8 cellular contexts compared by ENCODE assay signal in the genomic region with DNA sequence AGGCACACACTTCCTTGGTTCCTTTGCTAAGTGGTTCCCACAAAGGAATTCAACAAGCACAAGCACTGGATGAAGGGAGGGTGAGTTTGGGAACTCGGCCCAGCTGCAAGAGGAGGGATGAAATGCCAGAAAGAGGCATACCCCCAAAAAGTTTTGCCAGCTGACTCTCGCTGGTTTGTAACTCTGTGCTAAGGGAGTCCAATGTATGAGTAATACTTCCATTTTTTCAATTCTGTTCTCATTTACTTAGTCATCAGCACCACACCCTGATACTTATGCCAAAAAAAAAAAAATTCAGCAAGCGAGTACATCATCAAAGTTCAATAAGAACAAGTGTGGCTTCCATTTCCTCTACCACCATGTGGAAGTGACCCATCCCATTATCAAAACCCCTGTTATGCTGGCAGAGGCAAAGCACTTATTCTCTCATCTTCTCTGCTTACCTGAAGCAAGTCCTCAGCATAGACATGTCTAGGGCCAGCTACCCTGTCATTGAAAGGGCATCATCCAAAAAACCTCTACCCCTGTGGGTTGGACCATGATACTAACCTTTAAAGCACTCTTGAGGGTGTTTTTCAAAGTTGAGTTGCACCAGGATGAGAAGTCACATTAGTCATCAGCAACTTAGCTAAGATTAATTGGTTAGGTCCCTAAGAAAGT. TPM values are rescaled to one million over a fixed set of nuclear protein-coding genes. Genes with fewer than 3 reads are reported as not detected.
DNase-seq lines count a peak whose midpoint lies in the region; ATAC-seq and TF ChIP-seq lines count a peak whose summit lies in the region.

No MANE protein-coding gene starts in this region.

- no peak overlapping the region for H3K4me3 Mint-ChIP-seq in activated CD8-positive, alpha-beta T cell treated with anti-CD3 and anti-CD28 coated beads for 36 hours
- no peak overlapping the region for H3K4me3 Mint-ChIP-seq in type B pancreatic cell

- peaks cover 30% of the 10 kb centered on the region for H3K4me1 Mint-ChIP-seq in activated CD8-positive, alpha-beta T cell treated with anti-CD3 and anti-CD28 coated beads for 36 hours (ENCODE audit: low read depth)
- H3K4me1 Mint-ChIP-seq in type B pancreatic cell (ENCODE audit: unreplicated experiment), result peaks cover 15% of the 10 kb centered on the region

- CTCF ChIA-PET in activated CD8-positive, alpha-beta T cell treated with anti-CD3 and anti-CD28 coated beads for 36 hours (lab: Charles Lee), result interaction anchor here (1.7 kb wide), 1 partner anchor 34 kb away, joined by 5 read pairs; no protein-coding TSS in a partner anchor

- intact Hi-C loops in activated CD8-positive, alpha-beta T cell treated with anti-CD3 and anti-CD28 coated beads for 36 hours (cut with micrococcal nuclease), result no loop called here

- H3K27me3 Mint-ChIP-seq in activated CD8-positive, alpha-beta T cell treated with anti-CD3 and anti-CD28 coated beads for 36 hours, result peaks cover 13% of the 10 kb centered on the region
- peaks cover 3% of the 10 kb centered on the region for H3K27me3 Mint-ChIP-seq in type B pancreatic cell

- H3K36me3 Mint-ChIP-seq in activated CD8-positive, alpha-beta T cell treated with anti-CD3 and anti-CD28 coated beads for 36 hours (ENCODE audit: low read depth), result no peaks in the 10 kb centered on the region
- no peaks in the 10 kb centered on the region for H3K36me3 Mint-ChIP-seq in type B pancreatic cell

- POLR2A ChIA-PET in activated CD8-positive, alpha-beta T cell treated with anti-CD3 and anti-CD28 coated beads for 36 hours (lab: Charles Lee), result interaction anchor here (0.7 to 1.3 kb wide), 5 partner anchors 8 to 167 kb away, joined by 3 to 5 read pairs (median 4); no protein-coding TSS in a partner anchor

- no peak overlapping the region for H3K4me3 ChIP-seq in foreskin fibroblast (ENCODE audit: low read depth in 1 of 2, low read length in 2 of 2)

- ATAC-seq in activated CD8-positive, alpha-beta T cell treated with anti-CD3 and anti-CD28 coated beads for 36 hours, result peak; percentile 92
- no peak for ATAC-seq in HG03135 (IDR thresholded peaks at IDR 0.05; ENCODE audit: unreplicated experiment)

- TF ChIP-seq CTCF in activated CD8-positive, alpha-beta T cell treated with anti-CD3 and anti-CD28 coated beads for 36 hours (IDR thresholded peaks at IDR 0.05), result no peak
- TF ChIP-seq CTCF in foreskin fibroblast (IDR thresholded peaks at IDR 0.05; ENCODE audit: low read depth, low read length) (no peak), type B pancreatic cell (conservative IDR thresholded peaks at IDR 0.05) (no peak)

- DNase-seq in activated T-cell treated with anti-CD3 and anti-CD28 coated beads for 48 hours (ENCODE audit: low read depth) (peak; percentile 16), foreskin fibroblast (peak; percentile 87 to 94), type B pancreatic cell (ENCODE audit: extremely low spot score, unreplicated experiment) (no peak), T-helper 9 cell (no peak), mesenteric fat pad (ENCODE audit: low spot score) (no peak)
- no peak for DNase-seq in activated T-cell treated with anti-CD3 and anti-CD28 coated beads, Interleukin-2, amount 50 U/mL, for 1 hour
- DNase-seq in activated CD8-positive, alpha-beta T cell treated with anti-CD3 and anti-CD28 coated beads for 36 hours, result peak; percentile 36

- no peaks in the 10 kb centered on the region for H3K9me3 Mint-ChIP-seq in activated CD8-positive, alpha-beta T cell treated with anti-CD3 and anti-CD28 coated beads for 36 hours
- peaks cover 9% of the 10 kb centered on the region for H3K9me3 Mint-ChIP-seq in type B pancreatic cell

- H3K27ac Mint-ChIP-seq in activated CD8-positive, alpha-beta T cell treated with anti-CD3 and anti-CD28 coated beads for 36 hours, result peak overlapping the region; percentile 85
- H3K27ac Mint-ChIP-seq in type B pancreatic cell, result peak overlapping the region; percentile 91

RNA-seq across cellular contexts. Expression of a gene that starts 6.9 kb away (rescaled TPM):
- total RNA-seq in activated CD8-positive, alpha-beta T cell treated with anti-CD3 and anti-CD28 coated beads for 36 hours, result 10 to 100 TPM; 17.8 to 18.5 TPM
- total RNA-seq in type B pancreatic cell (ENCODE audit: low replicate concordance) (26.7 and 32.9 TPM in 2 replicates), mesenteric fat pad (70.5 TPM)

Comparison
In these comparisons a context has a peak if more than half of its experiments do, and no peak if none do; other contexts are left out.
1. DNase-seq: peak in activated T-cell treated with anti-CD3 and anti-CD28 coated beads for 48 hours (single experiment), activated CD8-positive, alpha-beta T cell treated with anti-CD3 and anti-CD28 coated beads for 36 hours (single experiment) and foreskin fibroblast (2 of 2); none in activated T-cell treated with anti-CD3 and anti-CD28 coated beads, Interleukin-2, amount 50 U/mL, for 1 hour (single experiment), type B pancreatic cell (single experiment), T-helper 9 cell (single experiment) and mesenteric fat pad (single experiment).